Comparison of ENCODE assay signal across 24 cellular contexts in genomic region chr22:44067033-44067432, GRCh38. TPM values are rescaled to one million over a fixed set of nuclear protein-coding genes. Genes with fewer than 3 reads are reported as not detected.
DNase-seq lines count a peak whose midpoint lies in the region; ATAC-seq, FAIRE-seq and TF ChIP-seq lines count a peak whose summit lies in the region.
"Had no signal": no experiment of that assay in that cellular context is flagged by ENCODE, and none has a peak within 500 bp of the region (broad histone marks: within the 10 kb centered on the region; RNA-seq: fewer than 3 reads in every experiment).

No MANE protein-coding gene starts in this region.

- H3K4me3 ChIP-seq in BLaER1 treated with 17β-estradiol and CSF1 and Interleukin-3, amounts not matched to agents 10 nM and 100 nM = no peak overlapping the region
- no peak overlapping the region for H3K4me3 ChIP-seq in GM12878
- H3K4me3 ChIP-seq: A549, adrenal gland, GM23248, K562, skin epidermis had no signal

- RAD21 ChIA-PET in GM12878 (lab: Charles Lee; ENCODE audit: unreplicated experiment) = interaction anchor here (0.9 to 4.5 kb wide), 4 partner anchors 18 to 106 kb away, joined by 3 to 26 read pairs (median 10); no protein-coding TSS in a partner anchor

- H2BK20ac ChIP-seq in H9 (ENCODE audit: low read depth, low read length, poor library complexity, severe bottlenecking) = no peak overlapping the region

- no peak overlapping the region for H3T11ph ChIP-seq in H9 (ENCODE audit: low read length)

- no peak overlapping the region for H2BK15ac ChIP-seq in H9 (ENCODE audit: low read depth, low read length)

- in situ Hi-C loops in GM12878 (cut with MboI) = no loop called here

- CTCF ChIA-PET in GM12878 (lab: Yijun Ruan, JAX) = interaction anchor here (2.0 to 5.6 kb wide), 5 partner anchors 15 to 73 kb away, joined by 8 to 44 read pairs (median 24); no protein-coding TSS in a partner anchor

- 0 out of 22 replicates have a peak overlapping the region, but pooled peaks of 1 of the 11 experiments have one; percentile 81 for H3K27ac ChIP-seq in BLaER1 treated with 17β-estradiol and CSF1 and Interleukin-3, amounts not matched to agents 10 nM and 100 nM
- H3K27ac ChIP-seq in H9 (ENCODE audit: insufficient read length, low read depth, low read length) (no peak overlapping the region), GM12878 (ENCODE audit: control insufficient read depth, insufficient read depth) (peak overlapping the region; percentile 78)
- H3K27ac ChIP-seq: A549, adrenal gland, epithelial cell of prostate, GM23248 had no signal

- no peak overlapping the region for H3K14ac ChIP-seq in H9 (ENCODE audit: insufficient read depth, low read length)

- SMC1A ChIA-PET in GM12878 (lab: Charles Lee; ENCODE audit: uncharacterized antibody, unreplicated experiment) = interaction anchor here (1.5 to 2.8 kb wide), 4 partner anchors 14 to 44 kb away, joined by 6 to 16 read pairs (median 9); partner anchors contain the start of gene PARVB

- peaks cover 15 to 16% of the 10 kb centered on the region in 2 experiments for H3K4me1 Mint-ChIP-seq in H9
- H3K4me1 Mint-ChIP-seq in memory B cell = peaks cover 46% of the 10 kb centered on the region

- BruUV-seq in GM12878 (replicated peaks; lab: Mats Ljungman, UMichigan) = no TSS peak

- peak; percentile 16; the same call in 1 of the 2 replicates for TF ChIP-seq RAD21 in GM12878 (IDR thresholded peaks at IDR 0.05; ENCODE audit: insufficient read depth, low read depth, low read length)

- intact Hi-C loops in GM12878 (cut with micrococcal nuclease; ENCODE audit: unreplicated experiment) = loop anchor here (5.0 kb wide), 1 partner anchor 75 kb away; no protein-coding TSS in a partner anchor

- H3K27me3 ChIP-seq in BLaER1 treated with 17β-estradiol and CSF1 and Interleukin-3, amounts not matched to agents 10 nM and 100 nM = peaks cover 0 to 8% (median 0%) of the 10 kb centered on the region in 11 experiments; a peak in 5 of 22 replicates
- H3K27me3 ChIP-seq in H9 (ENCODE audit: insufficient read depth, low read length) = no peaks in the 10 kb centered on the region
- no peaks in the 10 kb centered on the region for H3K27me3 ChIP-seq in GM12878 (replicated peaks in 1 of 2; ENCODE audit: control insufficient read depth in 2 of 2, insufficient read depth in 2 of 2, low read length in 1 of 2)
- H3K27me3 ChIP-seq: adrenal gland, BE2C had no signal

- peaks cover 42 to 57% (median 52%) of the 10 kb centered on the region in 10 experiments for H3K4me1 ChIP-seq in BLaER1 treated with 17β-estradiol and CSF1 and Interleukin-3, amounts not matched to agents 10 nM and 100 nM
- H3K4me1 ChIP-seq in H9 (ENCODE audit: insufficient read depth, low read length) = peaks cover 2% of the 10 kb centered on the region; the same call in 1 of the 2 replicates
- H3K4me1 ChIP-seq in GM12878 (ENCODE audit: control insufficient read depth, insufficient read depth, low read length) = peaks cover 53% of the 10 kb centered on the region
- H3K4me1 ChIP-seq: A549, adrenal gland, BE2C had no signal

- no peaks in the 10 kb centered on the region for H3K9me3 Mint-ChIP-seq in H9
- no peaks in the 10 kb centered on the region for H3K9me3 Mint-ChIP-seq in memory B cell
- H3K9me3 Mint-ChIP-seq: activated T-cell treated with anti-CD3 and anti-CD28 coated beads, Interleukin-2, amount 50 U/mL, for 4 hours; neural crest cell had no signal

- peaks cover 0 to 1% (median 0%) of the 10 kb centered on the region in 11 experiments; a peak in 1 of 22 replicates for H3K36me3 ChIP-seq in BLaER1 treated with 17β-estradiol and CSF1 and Interleukin-3, amounts not matched to agents 10 nM and 100 nM
- peaks cover 0 to 2% of the 10 kb centered on the region in 2 experiments; a peak in 2 of 4 replicates for H3K36me3 ChIP-seq in GM12878 (ENCODE audit: control insufficient read depth in 2 of 2, insufficient read depth in 2 of 2, low read length in 1 of 2)
- H3K36me3 ChIP-seq: adrenal gland, BE2C had no signal

- H3K23ac ChIP-seq in H9 (ENCODE audit: insufficient read length, low read depth, low read length) = no peak overlapping the region

- H3K4me3 Mint-ChIP-seq in H9 (no peak overlapping the region), memory B cell (no peak overlapping the region)
- H3K4me3 Mint-ChIP-seq: activated T-cell treated with anti-CD3 and anti-CD28 coated beads, Interleukin-2, amount 50 U/mL, for 4 hours; neural crest cell had no signal

- H3K23me2 ChIP-seq in H9 (ENCODE audit: insufficient read length, low read depth, low read length, poor library complexity, severe bottlenecking) = no peaks in the 10 kb centered on the region

- peaks cover 0 to 97% (median 4%) of the 10 kb centered on the region in 11 experiments; a peak in 10 of 22 replicates for H4K20me1 ChIP-seq in BLaER1 treated with 17β-estradiol and CSF1 and Interleukin-3, amounts not matched to agents 10 nM and 100 nM
- H4K20me1 ChIP-seq in H9 (ENCODE audit: control insufficient read depth, insufficient read depth, insufficient read length) (peaks cover 3% of the 10 kb centered on the region), GM12878 (ENCODE audit: control insufficient read depth, insufficient read depth) (no peaks in the 10 kb centered on the region)

- H3K9ac ChIP-seq in BLaER1 treated with 17β-estradiol and CSF1 and Interleukin-3, amounts not matched to agents 10 nM and 100 nM = no peak overlapping the region
- H3K9ac ChIP-seq in H9 (ENCODE audit: extremely low read depth, insufficient read length, low read length) (no peak overlapping the region), GM12878 (ENCODE audit: control insufficient read depth, insufficient read depth, low read length) (no peak overlapping the region)
- H3K9ac ChIP-seq: GM23248 had no signal

- H3K4ac ChIP-seq in H9 (ENCODE audit: low read depth, low read length) = no peak overlapping the region

- no peaks in the 10 kb centered on the region for H3K9me3 ChIP-seq in BLaER1 treated with 17β-estradiol and CSF1 and Interleukin-3, amounts not matched to agents 10 nM and 100 nM (replicated peaks in 1 of 11)
- H3K9me3 ChIP-seq in H9 (ENCODE audit: control insufficient read depth, low read depth, low read length) = no peaks in the 10 kb centered on the region
- no peaks in the 10 kb centered on the region; the same call in 2 of the 3 replicates for H3K9me3 ChIP-seq in GM12878 (replicated peaks; ENCODE audit: control insufficient read depth, insufficient read depth, low read length)
- H3K9me3 ChIP-seq: A549, adrenal gland, BE2C had no signal

- H3K27me3 Mint-ChIP-seq in H9 (ENCODE audit: low read depth) (no peaks in the 10 kb centered on the region; the same call in none of the 2 replicates), memory B cell (no peaks in the 10 kb centered on the region)

- DNase-seq in H9 = no peak
- no peak for DNase-seq in GM12878 (ENCODE audit: low read depth, low spot score)
- DNase-seq in memory B cell (ENCODE audit: low spot score in 2 of 2) = no peak
- no peak for DNase-seq in activated CD8-positive, alpha-beta memory T cell treated with anti-CD3 and anti-CD28 coated beads, Interleukin-2, amount 50 U/mL, for 4 hours
- DNase-seq in NCI-H446 treated with DMSO at 0.1 percent for 48 hours (lab: John Stamatoyannopoulos, UW) = no peak
- DNase-seq in GDM1 (lab: John Stamatoyannopoulos, UW) = no peak
- DNase-seq: activated CD4-positive, CD25-positive, alpha-beta regulatory T cell treated with anti-CD3 and anti-CD28 coated beads, Interleukin-2, amount 50 U/mL, for 72 hours; activated naive CD4-positive, alpha-beta T cell; activated T-cell treated with anti-CD3 and anti-CD28 coated beads, Interleukin-2, amount 50 U/mL, for 4 hours; adrenal gland; BE2C; cortex of kidney; GM23248; left ventricle myocardium superior; NCI-H187 treated with DMSO at 0.1 percent for 48 hours; NCI-H748 treated with DMSO at 0.1 percent for 48 hours; stimulated activated CD4-positive, alpha-beta T cell treated with anti-CD3 and anti-CD28 coated beads, Interleukin-1b, Interleukin-23, amount 100 ng/mL, for 48 hours had no signal

- no peak overlapping the region for H2AFZ ChIP-seq in H9 (ENCODE audit: low read length)
- no peak overlapping the region for H2AFZ ChIP-seq in GM12878 (ENCODE audit: control insufficient read depth, low read depth, low read length)
- H2AFZ ChIP-seq: GM23248 had no signal

- no peaks in the 10 kb centered on the region for H3K36me3 Mint-ChIP-seq in H9 (ENCODE audit: insufficient read depth in 1 of 3, low read depth in 3 of 3)
- no peaks in the 10 kb centered on the region for H3K36me3 Mint-ChIP-seq in memory B cell

- no peak for FAIRE-seq in GM12878 (lab: Jason Lieb, UNC)
- FAIRE-seq: A549, K562 had no signal

- TF ChIP-seq CTCF in H9 (conservative IDR thresholded peaks at IDR 0.05) (peak; percentile 36), GM12878 (IDR thresholded peaks at IDR 0.05 in 2 of 3, conservative IDR thresholded peaks at IDR 0.05 in 1 of 3; ENCODE audit: control insufficient read depth in 2 of 3, extremely low read depth in 1 of 3, insufficient read depth in 1 of 3, low read depth in 3 of 3, low read length in 3 of 3) (peak; percentile 23 to 26 (median 25); a peak in 3 of 6 replicates)

- ATAC-seq in GM12878 (peak; percentile 25), memory B cell (ENCODE audit: low read depth) (no peak), HG02852 (IDR thresholded peaks at IDR 0.05; ENCODE audit: unreplicated experiment) (no peak)
- ATAC-seq: A549; activated T-cell treated with anti-CD3 and anti-CD28 coated beads, Interleukin-2, amount 50 U/mL, for 4 hours; K562 had no signal

- no peak overlapping the region for H4K91ac ChIP-seq in H9 (ENCODE audit: insufficient read length, low read depth, low read length)

- H2AK5ac ChIP-seq in H9 (ENCODE audit: insufficient read length, low read length) = no peak overlapping the region

- H3K18ac ChIP-seq in H9 (ENCODE audit: insufficient read length, low read depth, low read length) = no peak overlapping the region

- no peak overlapping the region for H3K56ac ChIP-seq in H9 (ENCODE audit: insufficient read length, low read depth, low read length)

- H3K4me2 ChIP-seq in BLaER1 treated with 17β-estradiol and CSF1 and Interleukin-3, amounts not matched to agents 10 nM and 100 nM = peak overlapping the region; percentile 61 to 97 (median 73); a peak in 19 of 22 replicates
- H3K4me2 ChIP-seq in H9 (ENCODE audit: insufficient read depth, insufficient read length, low read length) = no peak overlapping the region
- H3K4me2 ChIP-seq in GM12878 (ENCODE audit: control insufficient read depth, insufficient read depth) = no peak overlapping the region
- H3K4me2 ChIP-seq: A549 had no signal

- H4K5ac ChIP-seq in H9 (ENCODE audit: insufficient read length, low read depth, low read length) = no peak overlapping the region

- H4K8ac ChIP-seq in H9 (replicated peaks; ENCODE audit: insufficient read length, low read depth, low read length) = no peak overlapping the region

- H3K27ac Mint-ChIP-seq in H9 = no peak overlapping the region
- peak overlapping the region; percentile 99 for H3K27ac Mint-ChIP-seq in memory B cell

- no peak overlapping the region for H2BK12ac ChIP-seq in H9 (ENCODE audit: insufficient read length, low read depth, low read length)

- H2BK120ac ChIP-seq in H9 (ENCODE audit: low read depth, low read length, poor library complexity, severe bottlenecking) = no peak overlapping the region

- H3K79me2 ChIP-seq in H9 (ENCODE audit: insufficient read depth, low read length) (no peaks in the 10 kb centered on the region), GM12878 (ENCODE audit: control insufficient read depth, insufficient read depth, low read length) (peaks cover 86% of the 10 kb centered on the region)

- WGBS in H9 (ENCODE audit: extremely low coverage, insufficient read length, low lambda C conversion rate) = no CpG with 5 or more reads among the region's 5 CpGs
- 71% methylated on average over 5 of the region's 5 CpGs for WGBS in GM12878 (ENCODE audit: insufficient coverage, insufficient replicate concordance, low lambda C conversion rate, missing lambda C conversion rate)

- TF ChIP-seq EP300 in GM12878 (IDR thresholded peaks at IDR 0.05; ENCODE audit: borderline replicate concordance in 1 of 2, control insufficient read depth in 1 of 2, low read depth in 2 of 2, low read length in 2 of 2) = no peak

- no peak for TF ChIP-seq POLR2A in GM12878 (IDR thresholded peaks at IDR 0.05; ENCODE audit: low read depth, low read length)

- H2BK5ac ChIP-seq in H9 (ENCODE audit: insufficient read length, low read length) = no peak overlapping the region

- POLR2A ChIA-PET in GM12878 (lab: Charles Lee) = interaction anchor here (2.3 to 3.9 kb wide), 2 partner anchors 40 to 44 kb away, joined by 11 to 25 read pairs; partner anchors contain the start of gene PARVB

- no peaks in the 10 kb centered on the region for H3K79me1 ChIP-seq in H9 (ENCODE audit: insufficient read depth, low read depth, low read length, poor library complexity, severe bottlenecking)

RNA-seq across cellular contexts. Expression of gene PARVB, which starts 42.9 kb away (rescaled TPM):
- total RNA-seq in H9 (2021) = 15.6 and 17.2 TPM in 2 replicates
- 111 and 117 TPM in 2 replicates for total RNA-seq in GM12878 (2013; cell fraction: nucleolus; rRNA removed)
- 134 and 152 TPM in 2 replicates for total RNA-seq in GM12878 (2014; rRNA removed)
- total RNA-seq in GM12878 (2014; rRNA removed; fragmentation: Illumina TruSeq; extraction: Trizol) = 69.7 and 70.3 TPM in 2 replicates
- 154 and 159 TPM in 2 replicates for total RNA-seq in GM12878 (2021)
- 66.8 TPM for polyA plus RNA-seq in GM12878 (2011; ENCODE audit: low read depth)
- polyA plus RNA-seq in GM12878 (2011; rRNA removed) = 206 and 264 TPM in 2 replicates
- polyA plus RNA-seq in GM12878 (2011; cell fraction: cytosol; rRNA removed) = 342 and 427 TPM in 2 replicates
- 245 and 262 TPM in 2 replicates for polyA plus RNA-seq in GM12878 (2011; cell fraction: nucleus; rRNA removed)
- 179 and 250 TPM in 2 replicates for polyA plus RNA-seq in GM12878 (2012)
- 40.7 and 82.2 TPM in 2 replicates for polyA plus RNA-seq in GM12878 (2014; fragmentation: Illumina TruSeq; extraction: Trizol)
- polyA plus RNA-seq in GM12878 (2014; fragmentation: Nextera tagmentation; extraction: Ambion mirVana) = 1 to 10 TPM; 5.2 to 7.1 TPM
- 239 and 255 TPM in 2 replicates for polyA plus RNA-seq in GM12878 (2014; rRNA removed)
- polyA plus RNA-seq in GM12878 (2016; fragmentation: Nextera tagmentation; extraction: Ambion mirVana) = 10 to 100 TPM; 60.9 to 66.9 TPM
- polyA minus RNA-seq in GM12878 (2011; rRNA and poly(A)+ RNA removed) = 124 and 137 TPM in 2 replicates
- 41.4 and 42.4 TPM in 2 replicates for polyA minus RNA-seq in GM12878 (2011; cell fraction: cytosol; rRNA and poly(A)+ RNA removed)
- 18.9 and 21.1 TPM in 2 replicates for polyA minus RNA-seq in GM12878 (2011; cell fraction: nucleus; rRNA and poly(A)+ RNA removed)

Comparison
In these comparisons a context has a peak if more than half of its experiments do, and no peak if none do; other contexts are left out.
1. H3K4me2 ChIP-seq: peak in BLaER1 treated with 17β-estradiol and CSF1 and Interleukin-3, amounts not matched to agents 10 nM and 100 nM (11 of 11); none in H9 (single experiment) and GM12878 (single experiment).